ENCODE assay signal across 11 cellular contexts in genomic region chr9:130328349-130328801, GRCh38.
DNase-seq lines count a peak whose midpoint lies in the region; ATAC-seq and TF ChIP-seq lines count a peak whose summit lies in the region.
"Had no signal": no experiment of that assay in that cellular context is flagged by ENCODE, and none has a peak within 500 bp of the region (broad histone marks: within the 10 kb centered on the region; RNA-seq: fewer than 3 reads in every experiment).

No MANE protein-coding gene starts in this region.

- ATAC-seq in HG03025 (IDR thresholded peaks at IDR 0.05; ENCODE audit: low FRiP score, unreplicated experiment), result no peak
- no peak for ATAC-seq in GM21576 (IDR thresholded peaks at IDR 0.05; ENCODE audit: unreplicated experiment)
- ATAC-seq: WTC11 had no signal

- DNase-seq in NCI-H524 (lab: John Stamatoyannopoulos, UW) (peak; percentile 50 to 72), NCI-H524 treated with DMSO at 0.1 percent for 48 hours (lab: John Stamatoyannopoulos, UW) (no peak), fibroblast of lung (ENCODE audit: low read depth in 2 of 2) (peak; percentile 52 to 81)
- DNase-seq in activated T-cell treated with anti-CD3 and anti-CD28 coated beads, Interleukin-2, amount 50 U/mL, for 48 hours, result no peak
- DNase-seq: NCI-H1105 treated with DMSO at 0.1 percent for 48 hours, RPMI8226 had no signal

- TF ChIP-seq CTCF in fibroblast of lung (conservative IDR thresholded peaks at IDR 0.05 in 1 of 2, IDR thresholded peaks at IDR 0.05 in 1 of 2; ENCODE audit: low read depth in 1 of 2, low read length in 2 of 2), result no peak

- H3K27ac ChIP-seq in fibroblast of lung (ENCODE audit: insufficient read depth, low read length) (no peak overlapping the region), muscle layer of duodenum (ENCODE audit: low read length) (peak overlapping the region; percentile 92), urinary bladder (ENCODE audit: low read depth) (peak overlapping the region; percentile 74)

- H4K20me1 ChIP-seq in fibroblast of lung (ENCODE audit: control insufficient read depth, extremely low read depth, insufficient read depth, low read length), result no peaks in the 10 kb centered on the region

- H3K9me3 ChIP-seq in fibroblast of lung (ENCODE audit: control insufficient read depth, insufficient read depth, low read depth, low read length) (no peaks in the 10 kb centered on the region), muscle layer of duodenum (ENCODE audit: control insufficient read depth in 1 of 2, low read length in 2 of 2) (no peaks in the 10 kb centered on the region)

- WGBS in urinary bladder, result 10% methylated on average over 15 of the region's 15 CpGs

- H3K4me2 ChIP-seq in fibroblast of lung (ENCODE audit: extremely low read depth, insufficient read depth, low read length), result peak overlapping the region; percentile 63

- H3K4me1 ChIP-seq in fibroblast of lung (ENCODE audit: control insufficient read depth, extremely low read depth, insufficient read depth, low read length), result peaks cover 14% of the 10 kb centered on the region
- H3K4me1 ChIP-seq in muscle layer of duodenum (ENCODE audit: control insufficient read depth in 1 of 2, insufficient read depth in 2 of 2, low read length in 2 of 2), result peaks cover 14 to 55% of the 10 kb centered on the region in 2 donors
- H3K4me1 ChIP-seq in urinary bladder (ENCODE audit: insufficient read depth), result no peaks in the 10 kb centered on the region

- no peaks in the 10 kb centered on the region for H3K36me3 ChIP-seq in fibroblast of lung (ENCODE audit: control insufficient read depth, insufficient read depth, low read length)
- H3K36me3 ChIP-seq in muscle layer of duodenum (ENCODE audit: control insufficient read depth in 1 of 2, insufficient read depth in 2 of 2, low read length in 2 of 2), result peaks cover 5 to 9% of the 10 kb centered on the region in 2 donors
- no peaks in the 10 kb centered on the region for H3K36me3 ChIP-seq in urinary bladder (ENCODE audit: insufficient read depth)

- no peak overlapping the region for H3K9ac ChIP-seq in fibroblast of lung (ENCODE audit: insufficient read depth, low read length)

- H3K27me3 ChIP-seq in fibroblast of lung (ENCODE audit: control insufficient read depth, insufficient read depth, low read length) (peaks cover 15% of the 10 kb centered on the region), muscle layer of duodenum (ENCODE audit: low read depth, low read length) (peaks cover 6% of the 10 kb centered on the region)

- H3K79me2 ChIP-seq in fibroblast of lung (ENCODE audit: control insufficient read depth, insufficient read depth, low read length), result no peaks in the 10 kb centered on the region

- H3K4me3 ChIP-seq in fibroblast of lung (replicated peaks in 1 of 4; ENCODE audit: control extremely low read depth in 1 of 4, insufficient read depth in 1 of 4, low read depth in 3 of 4, low read length in 4 of 4) (no peak overlapping the region), muscle layer of duodenum (ENCODE audit: low read depth in 1 of 2, low read length in 2 of 2) (peak overlapping the region; percentile 7 to 54), urinary bladder (ENCODE audit: low read depth, low read length) (no peak overlapping the region)

- H2AFZ ChIP-seq in fibroblast of lung (ENCODE audit: low read length), result no peak overlapping the region

Comparison
In these comparisons a context has a peak if more than half of its experiments do, and no peak if none do; other contexts are left out.
1. DNase-seq: peak in NCI-H524 (2 of 2) and fibroblast of lung (2 of 2); none in NCI-H524 treated with DMSO at 0.1 percent for 48 hours (single experiment) and activated T-cell treated with anti-CD3 and anti-CD28 coated beads, Interleukin-2, amount 50 U/mL, for 48 hours (0 of 2).
2. H3K4me3 ChIP-seq: peak in muscle layer of duodenum (2 of 2); none in fibroblast of lung (0 of 4) and urinary bladder (single experiment).